ENCODE assay signal across 1 cellular context in the genomic region with DNA sequence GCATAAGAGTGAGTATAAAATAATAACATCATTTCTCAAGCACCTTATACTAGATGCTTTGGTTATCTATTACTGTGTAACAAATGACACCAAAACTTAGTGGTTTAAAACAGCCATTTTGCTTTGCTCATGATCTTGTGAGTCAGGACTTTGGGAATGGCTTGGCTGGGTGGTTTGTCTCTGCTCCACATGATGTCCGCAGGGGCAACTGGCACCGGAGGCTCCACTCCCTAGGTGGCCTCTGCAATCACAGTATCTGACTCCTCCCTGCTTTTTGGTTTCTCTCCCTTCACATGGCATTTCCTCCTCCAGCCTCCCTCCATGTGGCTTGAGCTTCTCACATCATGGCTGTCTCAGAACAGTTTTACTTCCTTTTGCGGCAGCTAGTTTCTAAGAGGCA.
TF ChIP-seq lines count a peak whose summit lies in the region.

No MANE protein-coding gene starts in this region.

TF ChIP-seq in H1, 55 proteins besides CTCF, POLR2A, EP300 and RAD21:
- TF ChIP-seq RBBP5 (IDR thresholded peaks at IDR 0.05; ENCODE audit: borderline replicate concordance, low read depth, low read length) (no peak), SIRT6 (IDR thresholded peaks at IDR 0.05; ENCODE audit: low read length) (no peak), KDM4A (IDR thresholded peaks at IDR 0.05; ENCODE audit: low read depth, low read length, severe bottlenecking) (no peak), BACH1 (IDR thresholded peaks at IDR 0.05; ENCODE audit: low read length) (no peak), CREB1 (IDR thresholded peaks at IDR 0.05) (no peak), JUN (IDR thresholded peaks at IDR 0.05; ENCODE audit: low read depth, low read length) (no peak), YY1 (IDR thresholded peaks at IDR 0.05; ENCODE audit: low read depth, low read length) (no peak), ATF2 (IDR thresholded peaks at IDR 0.05; ENCODE audit: low read length) (no peak), TAF7 (optimal IDR thresholded peaks at IDR 0.05; ENCODE audit: borderline replicate concordance, low read depth, low read length) (no peak), CBX5 (IDR thresholded peaks at IDR 0.05; ENCODE audit: low read depth, low read length) (no peak), CHD1 (IDR thresholded peaks at IDR 0.05; ENCODE audit: low read depth, low read length) (no peak), ASH2L (IDR thresholded peaks at IDR 0.05; ENCODE audit: low read length) (no peak), POU5F1 (IDR thresholded peaks at IDR 0.05; ENCODE audit: low read depth, low read length) (no peak), MAFK (IDR thresholded peaks at IDR 0.05; ENCODE audit: low read depth, low read length) (no peak), PHF8 (conservative IDR thresholded peaks at IDR 0.05; ENCODE audit: low read depth, low read length) (no peak), KDM1A (IDR thresholded peaks at IDR 0.05; ENCODE audit: borderline replicate concordance, low read length) (no peak), POLR2AphosphoS5 (IDR thresholded peaks at IDR 0.05; ENCODE audit: low read depth, low read length) (no peak), SP4 (IDR thresholded peaks at IDR 0.05; ENCODE audit: low read length) (no peak), TEAD4 (IDR thresholded peaks at IDR 0.05; ENCODE audit: low read depth, low read length) (no peak), NANOG (IDR thresholded peaks at IDR 0.05; ENCODE audit: insufficient read depth, low read depth, low read length, poor library complexity, severe bottlenecking) (no peak)
